In the genomic region with DNA sequence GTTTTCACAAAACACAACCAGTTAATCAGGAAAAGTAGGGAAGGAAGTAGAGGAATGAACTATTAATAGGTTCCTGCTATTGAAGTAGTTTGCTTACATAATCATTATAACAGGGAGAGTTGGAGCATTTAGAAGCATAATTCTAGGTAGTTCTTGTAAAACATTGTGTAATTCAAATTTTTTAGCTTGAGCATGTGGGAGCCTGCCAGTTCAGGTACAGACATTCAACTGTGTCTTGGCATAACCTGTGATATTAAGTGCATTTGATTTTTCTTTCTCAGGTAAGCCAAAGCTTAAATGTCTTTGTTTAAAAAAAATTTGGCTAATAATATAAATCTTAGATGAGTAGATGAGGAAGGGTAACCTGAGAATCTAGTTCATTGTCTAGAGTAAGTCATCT, we compare ENCODE assay signal across 1 cellular context.
TF ChIP-seq lines count a peak whose summit lies in the region.

No MANE protein-coding gene starts in this region.

TF ChIP-seq in GM23338, 12 proteins besides CTCF, POLR2A, EP300 and RAD21 (continued from another document):
- TF ChIP-seq, protein P1, sequence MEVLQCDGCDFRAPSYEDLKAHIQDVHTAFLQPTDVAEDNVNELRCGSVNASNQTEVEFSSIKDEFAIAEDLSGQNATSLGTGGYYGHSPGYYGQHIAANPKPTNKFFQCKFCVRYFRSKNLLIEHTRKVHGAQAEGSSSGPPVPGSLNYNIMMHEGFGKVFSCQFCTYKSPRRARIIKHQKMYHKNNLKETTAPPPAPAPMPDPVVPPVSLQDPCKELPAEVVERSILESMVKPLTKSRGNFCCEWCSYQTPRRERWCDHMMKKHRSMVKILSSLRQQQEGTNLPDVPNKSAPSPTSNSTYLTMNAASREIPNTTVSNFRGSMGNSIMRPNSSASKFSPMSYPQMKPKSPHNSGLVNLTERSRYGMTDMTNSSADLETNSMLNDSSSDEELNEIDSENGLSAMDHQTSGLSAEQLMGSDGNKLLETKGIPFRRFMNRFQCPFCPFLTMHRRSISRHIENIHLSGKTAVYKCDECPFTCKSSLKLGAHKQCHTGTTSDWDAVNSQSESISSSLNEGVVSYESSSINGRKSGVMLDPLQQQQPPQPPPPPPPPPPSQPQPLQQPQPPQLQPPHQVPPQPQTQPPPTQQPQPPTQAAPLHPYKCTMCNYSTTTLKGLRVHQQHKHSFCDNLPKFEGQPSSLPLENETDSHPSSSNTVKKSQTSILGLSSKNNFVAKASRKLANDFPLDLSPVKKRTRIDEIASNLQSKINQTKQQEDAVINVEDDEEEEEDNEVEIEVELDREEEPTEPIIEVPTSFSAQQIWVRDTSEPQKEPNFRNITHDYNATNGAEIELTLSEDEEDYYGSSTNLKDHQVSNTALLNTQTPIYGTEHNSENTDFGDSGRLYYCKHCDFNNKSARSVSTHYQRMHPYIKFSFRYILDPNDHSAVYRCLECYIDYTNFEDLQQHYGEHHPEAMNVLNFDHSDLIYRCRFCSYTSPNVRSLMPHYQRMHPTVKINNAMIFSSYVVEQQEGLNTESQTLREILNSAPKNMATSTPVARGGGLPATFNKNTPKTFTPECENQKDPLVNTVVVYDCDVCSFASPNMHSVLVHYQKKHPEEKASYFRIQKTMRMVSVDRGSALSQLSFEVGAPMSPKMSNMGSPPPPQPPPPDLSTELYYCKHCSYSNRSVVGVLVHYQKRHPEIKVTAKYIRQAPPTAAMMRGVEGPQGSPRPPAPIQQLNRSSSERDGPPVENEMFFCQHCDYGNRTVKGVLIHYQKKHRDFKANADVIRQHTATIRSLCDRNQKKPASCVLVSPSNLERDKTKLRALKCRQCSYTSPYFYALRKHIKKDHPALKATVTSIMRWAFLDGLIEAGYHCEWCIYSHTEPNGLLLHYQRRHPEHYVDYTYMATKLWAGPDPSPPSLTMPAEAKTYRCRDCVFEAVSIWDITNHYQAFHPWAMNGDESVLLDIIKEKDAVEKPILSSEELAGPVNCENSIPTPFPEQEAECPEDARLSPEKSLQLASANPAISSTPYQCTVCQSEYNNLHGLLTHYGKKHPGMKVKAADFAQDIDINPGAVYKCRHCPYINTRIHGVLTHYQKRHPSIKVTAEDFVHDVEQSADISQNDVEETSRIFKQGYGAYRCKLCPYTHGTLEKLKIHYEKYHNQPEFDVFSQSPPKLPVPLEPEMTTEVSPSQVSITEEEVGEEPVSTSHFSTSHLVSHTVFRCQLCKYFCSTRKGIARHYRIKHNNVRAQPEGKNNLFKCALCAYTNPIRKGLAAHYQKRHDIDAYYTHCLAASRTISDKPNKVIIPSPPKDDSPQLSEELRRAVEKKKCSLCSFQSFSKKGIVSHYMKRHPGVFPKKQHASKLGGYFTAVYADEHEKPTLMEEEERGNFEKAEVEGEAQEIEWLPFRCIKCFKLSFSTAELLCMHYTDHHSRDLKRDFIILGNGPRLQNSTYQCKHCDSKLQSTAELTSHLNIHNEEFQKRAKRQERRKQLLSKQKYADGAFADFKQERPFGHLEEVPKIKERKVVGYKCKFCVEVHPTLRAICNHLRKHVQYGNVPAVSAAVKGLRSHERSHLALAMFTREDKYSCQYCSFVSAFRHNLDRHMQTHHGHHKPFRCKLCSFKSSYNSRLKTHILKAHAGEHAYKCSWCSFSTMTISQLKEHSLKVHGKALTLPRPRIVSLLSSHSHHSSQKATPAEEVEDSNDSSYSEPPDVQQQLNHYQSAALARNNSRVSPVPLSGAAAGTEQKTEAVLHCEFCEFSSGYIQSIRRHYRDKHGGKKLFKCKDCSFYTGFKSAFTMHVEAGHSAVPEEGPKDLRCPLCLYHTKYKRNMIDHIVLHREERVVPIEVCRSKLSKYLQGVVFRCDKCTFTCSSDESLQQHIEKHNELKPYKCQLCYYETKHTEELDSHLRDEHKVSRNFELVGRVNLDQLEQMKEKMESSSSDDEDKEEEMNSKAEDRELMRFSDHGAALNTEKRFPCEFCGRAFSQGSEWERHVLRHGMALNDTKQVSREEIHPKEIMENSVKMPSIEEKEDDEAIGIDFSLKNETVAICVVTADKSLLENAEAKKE (CRISPR knock-in tag; IDR thresholded peaks at IDR 0.05), result no peak
- TF ChIP-seq, protein P2, sequence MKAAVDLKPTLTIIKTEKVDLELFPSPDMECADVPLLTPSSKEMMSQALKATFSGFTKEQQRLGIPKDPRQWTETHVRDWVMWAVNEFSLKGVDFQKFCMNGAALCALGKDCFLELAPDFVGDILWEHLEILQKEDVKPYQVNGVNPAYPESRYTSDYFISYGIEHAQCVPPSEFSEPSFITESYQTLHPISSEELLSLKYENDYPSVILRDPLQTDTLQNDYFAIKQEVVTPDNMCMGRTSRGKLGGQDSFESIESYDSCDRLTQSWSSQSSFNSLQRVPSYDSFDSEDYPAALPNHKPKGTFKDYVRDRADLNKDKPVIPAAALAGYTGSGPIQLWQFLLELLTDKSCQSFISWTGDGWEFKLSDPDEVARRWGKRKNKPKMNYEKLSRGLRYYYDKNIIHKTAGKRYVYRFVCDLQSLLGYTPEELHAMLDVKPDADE (IDR thresholded peaks at IDR 0.05), result no peak
- TF ChIP-seq NANOG (IDR thresholded peaks at IDR 0.05; ENCODE audit: borderline replicate concordance), result no peak
- TF ChIP-seq JUNB (IDR thresholded peaks at IDR 0.05; ENCODE audit: unreplicated experiment), result no peak
TF ChIP-seq in GM23338: peak in this region for 0.
